Comparison of ENCODE assay signal across 8 cellular contexts in genomic region chr5:77211013-77211690, GRCh38. TPM values are rescaled to one million over a fixed set of nuclear protein-coding genes. Genes with fewer than 3 reads are reported as not detected.
DNase-seq lines count a peak whose midpoint lies in the region; ATAC-seq and TF ChIP-seq lines count a peak whose summit lies in the region.

No MANE protein-coding gene starts in this region.

- CTCF ChIA-PET in PC-9 (lab: Charles Lee), result no interaction called here

- H2AFZ ChIP-seq in PC-9, result no peak overlapping the region

- H3K9me3 ChIP-seq in PC-9 (ENCODE audit: insufficient read depth, low read depth), result no peaks in the 10 kb centered on the region

- H3K4me1 ChIP-seq in PC-9 (replicated peaks; ENCODE audit: insufficient read depth), result no peaks in the 10 kb centered on the region

- intact Hi-C loops in PC-9 (cut with micrococcal nuclease; ENCODE audit: unreplicated experiment), result no loop called here

- no peaks in the 10 kb centered on the region for H3K9me2 ChIP-seq in PC-9 (ENCODE audit: insufficient read depth)

- peaks cover 45% of the 10 kb centered on the region for H3K27me3 ChIP-seq in PC-9 (ENCODE audit: insufficient read depth, low read depth)

- H4K20me1 ChIP-seq in PC-9 (ENCODE audit: insufficient read depth), result no peaks in the 10 kb centered on the region

- DNase-seq in GM12864 (ENCODE audit: low read depth) (no peak), PC-9 (peak in 1 of 2 experiments; percentile 47), foreskin fibroblast (peak; percentile 10 to 41), retina (peak; percentile 68)
- DNase-seq in stimulated activated CD8-positive, alpha-beta memory T cell treated with anti-CD3 and anti-CD28 coated beads, Interleukin-4, amount 100 ng/mL, for 48 hours, result no peak

- ATAC-seq in GM18502 (IDR thresholded peaks at IDR 0.05; ENCODE audit: poor library complexity, unreplicated experiment), result no peak
- no peak for ATAC-seq in GM19324 (IDR thresholded peaks at IDR 0.05; ENCODE audit: low FRiP score, unreplicated experiment)
- ATAC-seq in GM19455 (IDR thresholded peaks at IDR 0.05; ENCODE audit: unreplicated experiment), result no peak

- H3K27ac ChIP-seq in PC-9, result no peak overlapping the region

- H3K79me2 ChIP-seq in PC-9 (ENCODE audit: low read depth), result no peaks in the 10 kb centered on the region

- POLR2A ChIA-PET in PC-9 (lab: Charles Lee; ENCODE audit: unreplicated experiment), result interaction anchor here (0.6 kb wide), 1 partner anchor 15 kb away, joined by 3 read pairs; no protein-coding TSS in a partner anchor

- H3F3A ChIP-seq in PC-9 (ENCODE audit: insufficient read depth, low read depth), result no peaks in the 10 kb centered on the region

- TF ChIP-seq CTCF in GM12864 (IDR thresholded peaks at IDR 0.05; ENCODE audit: low read depth, low read length, missing control alignments) (no peak), PC-9 (conservative IDR thresholded peaks at IDR 0.05) (no peak), foreskin fibroblast (IDR thresholded peaks at IDR 0.05; ENCODE audit: low read depth, low read length) (no peak)

- peak overlapping the region; percentile 65 for H3K4me2 ChIP-seq in PC-9

- no TSS peak for BruUV-seq in PC-9 (replicated peaks; lab: Mats Ljungman, UMichigan)

- no peaks in the 10 kb centered on the region for H3K36me3 ChIP-seq in PC-9 (ENCODE audit: low read depth)

- peak overlapping the region; percentile 38; the same call in 1 of the 2 replicates for H3K4me3 ChIP-seq in GM12864 (ENCODE audit: low read depth, low read length)
- H3K4me3 ChIP-seq in PC-9, result peak overlapping the region; percentile 23; the same call in 1 of the 2 replicates
- peak overlapping the region; percentile 27 to 34 for H3K4me3 ChIP-seq in foreskin fibroblast (ENCODE audit: low read depth in 1 of 2, low read length in 2 of 2)

RNA-seq across cellular contexts. Expression of gene PDE8B, which starts 0.7 kb away (rescaled TPM):
- 1.7 and 1.8 TPM in 2 replicates for total RNA-seq in PC-9 (2021)

Comparison
In these comparisons a context has a peak if more than half of its experiments do, and no peak if none do; other contexts are left out.
1. DNase-seq: peak in foreskin fibroblast (2 of 2) and retina (single experiment); none in GM12864 (single experiment) and stimulated activated CD8-positive, alpha-beta memory T cell treated with anti-CD3 and anti-CD28 coated beads, Interleukin-4, amount 100 ng/mL, for 48 hours (single experiment).
2. Peak in every context shown above with its lines, with median percentiles within 50 percentile points of each other: H3K4me3 ChIP-seq.